In the genomic region with DNA sequence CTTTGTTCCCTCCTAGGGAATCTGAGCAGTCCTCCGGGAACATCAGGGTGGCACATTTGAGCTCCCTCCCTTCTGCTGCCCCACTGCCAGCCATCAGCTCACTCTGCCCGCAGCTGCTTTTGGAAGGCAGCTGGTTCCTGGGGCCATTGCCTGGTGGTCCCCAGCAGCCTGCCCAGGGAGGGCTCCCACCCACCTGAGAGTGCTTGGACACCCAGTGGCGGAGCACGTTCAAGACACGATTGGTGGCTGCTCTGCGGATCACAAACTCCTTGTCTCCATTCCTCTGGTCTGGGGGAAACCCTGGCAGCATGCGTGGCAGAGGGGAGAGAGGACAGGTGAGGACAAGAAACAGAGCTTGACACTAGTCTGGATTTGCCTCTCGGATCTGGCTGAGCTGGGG, we compare ENCODE assay signal across 16 cellular contexts. TPM values are rescaled to one million over a fixed set of nuclear protein-coding genes. Genes with fewer than 3 reads are reported as not detected.
A peak's percentile ranks its signal among the peaks of the same experiment; 100 is the strongest.
DNase-seq lines count a peak whose midpoint lies in the region; ATAC-seq, FAIRE-seq and TF ChIP-seq lines count a peak whose summit lies in the region.
"Had no signal": no experiment of that assay in that cellular context is flagged by ENCODE, and none has a peak within 500 bp of the region (broad histone marks: within the 10 kb centered on the region; RNA-seq: fewer than 3 reads in every experiment).

No MANE protein-coding gene starts in this region.

- no peak overlapping the region for H3K56ac ChIP-seq in IMR-90 (ENCODE audit: extremely low read depth, insufficient read depth, low read length)

- H3K27me3 ChIP-seq in IMR-90 (ENCODE audit: control insufficient read depth, insufficient read depth, low read length) (no peaks in the 10 kb centered on the region; the same call in 1 of the 2 replicates), neuronal stem cell (ENCODE audit: control insufficient read depth in 3 of 3, insufficient read depth in 3 of 3, low read depth in 1 of 3, low read length in 3 of 3) (peaks cover 0 to 2% (median 0%) of the 10 kb centered on the region in 3 experiments), upper lobe of left lung (no peaks in the 10 kb centered on the region)
- H3K27me3 ChIP-seq: BE2C had no signal

- peak overlapping the region; percentile 79 for H2BK12ac ChIP-seq in neuronal stem cell (ENCODE audit: low read length)

- dilution Hi-C loops in IMR-90 (cut with HindIII; ENCODE audit: low sequenced_read_pairs, unreplicated experiment): no loop called here

- ATAC-seq in IMR-90 (ENCODE audit: low read depth) (no peak), upper lobe of left lung (ENCODE audit: low FRiP score in 2 of 2) (no peak), HG02973 (IDR thresholded peaks at IDR 0.05; ENCODE audit: unreplicated experiment) (no peak)
- ATAC-seq: GM23338 had no signal

- no peak overlapping the region for H4K5ac ChIP-seq in IMR-90 (ENCODE audit: low read depth, low read length)

- H3K4me2 ChIP-seq in IMR-90 (ENCODE audit: low read depth, low read length): no peak overlapping the region
- no peak overlapping the region for H3K4me2 ChIP-seq in neuronal stem cell (ENCODE audit: insufficient read depth, low read length, poor library complexity, severe bottlenecking)
- H3K4me2 ChIP-seq: GM23338 had no signal

- H3K36me3 ChIP-seq in IMR-90 (ENCODE audit: control insufficient read depth, insufficient read depth, low read length) (no peaks in the 10 kb centered on the region), kidney (ENCODE audit: control insufficient read depth in 1 of 2, insufficient read depth in 2 of 2, low read length in 2 of 2) (no peaks in the 10 kb centered on the region), neuronal stem cell (replicated peaks in 1 of 2; ENCODE audit: control insufficient read depth in 2 of 2, insufficient read depth in 2 of 2, low read length in 2 of 2) (no peaks in the 10 kb centered on the region), upper lobe of left lung (no peaks in the 10 kb centered on the region)
- H3K36me3 ChIP-seq: BE2C had no signal

- TF ChIP-seq RAD21 in IMR-90 (IDR thresholded peaks at IDR 0.05; ENCODE audit: low read length): no peak

- H2AK5ac ChIP-seq in IMR-90 (ENCODE audit: low read depth, low read length) (peak overlapping the region; percentile 43; the same call in 1 of the 2 replicates), neuronal stem cell (ENCODE audit: low read depth, low read length) (no peak overlapping the region)

- H2AFZ ChIP-seq in IMR-90 (replicated peaks; ENCODE audit: low read length, poor library complexity) (no peak overlapping the region), neuronal stem cell (ENCODE audit: low read length) (no peak overlapping the region)
- H2AFZ ChIP-seq: GM23338 had no signal

- WGBS in IMR-90 (ENCODE audit: extremely low coverage in 2 of 2, insufficient read length in 1 of 2), 2 experiments: 88% methylated on average over 5 of the region's 8 CpGs; no CpG with 5 or more reads in 1 of the 2 experiments
- WGBS in neuronal stem cell (ENCODE audit: extremely low coverage in 2 of 2, insufficient read length in 2 of 2, insufficient replicate concordance in 1 of 2), 2 donors: no CpG with 5 or more reads among the region's 8 CpGs
- 55 to 81% methylated on average over 5 to 8 of the region's 8 CpGs for WGBS in upper lobe of left lung, 2 donors

- H3K9me3 ChIP-seq in IMR-90 (ENCODE audit: control insufficient read depth, insufficient read depth, low read length): no peaks in the 10 kb centered on the region
- no peaks in the 10 kb centered on the region for H3K9me3 ChIP-seq in kidney (ENCODE audit: control insufficient read depth in 1 of 2, low read length in 2 of 2)
- no peaks in the 10 kb centered on the region for H3K9me3 ChIP-seq in neuronal stem cell (replicated peaks in 1 of 2; ENCODE audit: control insufficient read depth in 2 of 2, insufficient read depth in 1 of 2, low read depth in 1 of 2, low read length in 2 of 2)
- no peaks in the 10 kb centered on the region for H3K9me3 ChIP-seq in upper lobe of left lung
- H3K9me3 ChIP-seq: BE2C had no signal

- H3K79me1 ChIP-seq in IMR-90 (ENCODE audit: low read depth in 1 of 2, low read length in 2 of 2): no peaks in the 10 kb centered on the region
- H3K79me1 ChIP-seq in neuronal stem cell (ENCODE audit: low read depth, low read length): peaks cover 2% of the 10 kb centered on the region

- POLR2A ChIA-PET in IMR-90 (lab: Charles Lee; ENCODE audit: unreplicated experiment): no interaction called here

- no peak for DNase-seq in IMR-90
- DNase-seq in kidney: peak; percentile 59
- no peak for DNase-seq in neuronal stem cell (ENCODE audit: low spot score)
- DNase-seq in upper lobe of left lung: peak in 1 of 2 donors; percentile 34
- no peak for DNase-seq in activated gamma-delta T cell (lab: John Stamatoyannopoulos, UW)
- no peak for DNase-seq in stimulated activated CD4-positive, alpha-beta T cell treated with anti-CD3 and anti-CD28 coated beads, Interleukin-1b, Interleukin-23, amount 100 ng/mL, for 48 hours
- DNase-seq: BE2C; CD4-positive, alpha-beta memory T cell; DMS79; H9 had no signal

- in situ Hi-C loops in IMR-90 (cut with MboI; ENCODE audit: low sequenced_read_pairs): no loop called here

- H3K9ac ChIP-seq in IMR-90 (ENCODE audit: low read depth, low read length): no peak overlapping the region
- no peak overlapping the region for H3K9ac ChIP-seq in kidney (ENCODE audit: low read length in 2 of 2)
- no peak overlapping the region for H3K9ac ChIP-seq in neuronal stem cell (ENCODE audit: low read depth, low read length, poor library complexity)

- H3K4ac ChIP-seq in IMR-90 (ENCODE audit: low read depth, low read length): no peak overlapping the region
- no peak overlapping the region for H3K4ac ChIP-seq in neuronal stem cell (ENCODE audit: low read length)

- no peak overlapping the region for H3K4me3 ChIP-seq in IMR-90 (ENCODE audit: insufficient read depth, low read depth, low read length)
- no peak overlapping the region for H3K4me3 ChIP-seq in kidney (ENCODE audit: low read length in 2 of 2)
- no peak overlapping the region for H3K4me3 ChIP-seq in neuronal stem cell (ENCODE audit: low read length in 2 of 2)
- H3K4me3 ChIP-seq in upper lobe of left lung: peak overlapping the region in 1 of 4 donors; percentile 5
- H3K4me3 ChIP-seq: GM12878, GM23338 had no signal

- TF ChIP-seq CTCF in IMR-90 (conservative IDR thresholded peaks at IDR 0.05; ENCODE audit: low read depth, low read length): no peak
- TF ChIP-seq CTCF in kidney (IDR thresholded peaks at IDR 0.05; ENCODE audit: borderline replicate concordance, extremely low read depth, insufficient read depth): no peak
- TF ChIP-seq CTCF in upper lobe of left lung (IDR thresholded peaks at IDR 0.05): no peak

- H4K8ac ChIP-seq in IMR-90 (ENCODE audit: low read depth in 2 of 2, low read length in 2 of 2) (no peak overlapping the region), neuronal stem cell (ENCODE audit: low read depth, low read length) (no peak overlapping the region)

- no peak overlapping the region for H2BK20ac ChIP-seq in IMR-90 (ENCODE audit: low read depth, low read length)

- CTCF ChIA-PET in IMR-90 (lab: Yijun Ruan, JAX): interaction anchor here (1.2 kb wide), 1 partner anchor 9 kb away, joined by 5 read pairs; no protein-coding TSS in a partner anchor

- H2BK5ac ChIP-seq in IMR-90 (ENCODE audit: low read depth, low read length, poor library complexity, severe bottlenecking): no peak overlapping the region
- H2BK5ac ChIP-seq in neuronal stem cell (ENCODE audit: low read length): no peak overlapping the region

- H3K9me1 ChIP-seq in IMR-90 (ENCODE audit: insufficient read depth, low read length): peaks cover 8% of the 10 kb centered on the region

- no peak for TF ChIP-seq POLR2A in IMR-90 (IDR thresholded peaks at IDR 0.05; ENCODE audit: low read depth, low read length)
- no peak for TF ChIP-seq POLR2A in upper lobe of left lung (IDR thresholded peaks at IDR 0.05)

- H2AK9ac ChIP-seq in IMR-90 (replicated peaks; ENCODE audit: low read depth, low read length, poor library complexity): no peak overlapping the region

- intact Hi-C loops in IMR-90 (cut with micrococcal nuclease): no loop called here
- intact Hi-C loops in kidney (cut with DNase I): no loop called here

- H3K27ac ChIP-seq in IMR-90 (ENCODE audit: insufficient read depth, low read length): no peak overlapping the region
- peak overlapping the region in 1 of 2 donors; percentile 67 for H3K27ac ChIP-seq in kidney (ENCODE audit: low read depth in 2 of 2, low read length in 2 of 2)
- H3K27ac ChIP-seq in neuronal stem cell (replicated peaks; ENCODE audit: low read length): no peak overlapping the region
- H3K27ac ChIP-seq in upper lobe of left lung: peak overlapping the region; percentile 13 to 77 (median 58)
- H3K27ac ChIP-seq: C4-2B had no signal

- H4K91ac ChIP-seq in IMR-90 (ENCODE audit: insufficient read depth, low read depth, low read length) (no peak overlapping the region), neuronal stem cell (ENCODE audit: low read depth, low read length, poor library complexity) (no peak overlapping the region)

- H3K18ac ChIP-seq in IMR-90 (ENCODE audit: low read depth, low read length) (no peak overlapping the region), neuronal stem cell (ENCODE audit: low read length) (no peak overlapping the region)

- TF ChIP-seq EP300 in upper lobe of left lung (IDR thresholded peaks at IDR 0.05): no peak

- H2BK15ac ChIP-seq in IMR-90 (ENCODE audit: low read depth, low read length): no peak overlapping the region; the same call in 2 of the 3 replicates
- peak overlapping the region; percentile 0 for H2BK15ac ChIP-seq in neuronal stem cell (ENCODE audit: low read length)

- no peak overlapping the region for H2BK120ac ChIP-seq in IMR-90 (ENCODE audit: low read depth, low read length)
- no peak overlapping the region for H2BK120ac ChIP-seq in neuronal stem cell (ENCODE audit: low read depth, low read length)

- H4K20me1 ChIP-seq in IMR-90 (ENCODE audit: insufficient read depth, low read length): no peaks in the 10 kb centered on the region

- no TSS peak for BruUV-seq in IMR-90 (replicated peaks; lab: Mats Ljungman, UMichigan)

- H3K14ac ChIP-seq in IMR-90 (replicated peaks; ENCODE audit: low read depth, low read length) (no peak overlapping the region), neuronal stem cell (ENCODE audit: low read length) (no peak overlapping the region)

- no peak for FAIRE-seq in kidney (lab: Jason Lieb, UNC)
- FAIRE-seq: A204.1, GM12878, GM18507 had no signal

- H3K4me1 ChIP-seq in IMR-90 (ENCODE audit: control insufficient read depth, insufficient read depth, low read length) (peaks cover 3% of the 10 kb centered on the region), kidney (ENCODE audit: control insufficient read depth in 1 of 2, insufficient read depth in 1 of 2, low read depth in 1 of 2, low read length in 2 of 2) (peaks cover 11 to 15% of the 10 kb centered on the region in 2 donors), neuronal stem cell (ENCODE audit: control insufficient read depth in 2 of 2, insufficient read depth in 1 of 2, low read depth in 1 of 2, low read length in 2 of 2) (peaks cover 24 to 28% of the 10 kb centered on the region in 2 donors), upper lobe of left lung (peaks cover 0 to 35% (median 12%) of the 10 kb centered on the region in 4 donors)
- H3K4me1 ChIP-seq: BE2C had no signal

- H3K23ac ChIP-seq in IMR-90 (ENCODE audit: low read depth, low read length): peak overlapping the region; percentile 6; the same call in 1 of the 2 replicates
- no peak overlapping the region for H3K23ac ChIP-seq in neuronal stem cell (ENCODE audit: low read depth, low read length, poor library complexity)

RNA-seq across cellular contexts. Expression of gene CTSH, which starts 53.7 kb away (rescaled TPM):
- total RNA-seq in IMR-90 (2012; rRNA removed) (5.6 and 11.7 TPM in 2 replicates), kidney (201 TPM), upper lobe of left lung (1,000 to 10,000 TPM in 4 of 6 donors, 100 to 1,000 TPM in 2; 699 to 3,907 (median 1,498) TPM)
- polyA plus RNA-seq in IMR-90 (2012; rRNA removed) (13.9 and 18.4 TPM in 2 replicates), kidney (ENCODE audit: insufficient read depth, low read depth, low replicate concordance) (1,628 TPM)
- 7.8 and 8.4 TPM in 2 replicates for polyA plus RNA-seq in IMR-90 (2012; cell fraction: cytosol; rRNA removed)
- polyA plus RNA-seq in IMR-90 (2012; cell fraction: nucleus; rRNA removed; ENCODE audit: low replicate concordance): 8.4 and 13.5 TPM in 2 replicates
- polyA plus RNA-seq in neuronal stem cell (2013, experiment 1 of 2): 7.8 TPM
- 8.7 TPM for polyA plus RNA-seq in neuronal stem cell (2013, experiment 2 of 2)

Comparison
In these comparisons a context has a peak if more than half of its experiments do, and no peak if none do; other contexts are left out.
1. H3K27ac ChIP-seq: peak in upper lobe of left lung (4 of 4); none in IMR-90 (single experiment) and neuronal stem cell (single experiment).
2. RNA of gene CTSH, which starts 53.7 kb away (total RNA-seq): 699 to 3,907 TPM in upper lobe of left lung and 201 TPM in kidney (single experiment); 5.6 to 11.7 TPM in IMR-90; every median in the first group is over 10 times any median in the second.